In the genomic region with DNA sequence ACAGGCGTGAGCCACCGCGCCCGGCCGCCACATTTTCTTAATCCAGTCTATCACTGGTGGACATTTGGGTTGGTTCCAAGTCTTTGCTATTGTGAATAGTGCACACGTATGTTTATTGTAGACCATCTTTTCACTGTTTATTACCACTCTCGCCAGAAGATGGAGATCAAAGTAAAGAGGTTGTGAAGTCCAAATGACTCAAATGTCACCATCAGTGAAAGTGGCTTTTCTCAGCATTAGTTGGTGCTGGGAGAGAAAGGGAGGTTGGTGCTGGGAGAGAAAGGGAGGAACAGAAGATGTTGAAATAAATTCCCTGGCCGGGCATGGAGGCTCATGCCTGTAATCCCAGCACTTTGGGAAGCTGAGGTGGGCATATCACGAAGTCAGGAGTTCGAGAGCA, we compare ENCODE assay signal across 26 cellular contexts. TPM values are rescaled to one million over a fixed set of nuclear protein-coding genes. Genes with fewer than 3 reads are reported as not detected.
DNase-seq lines count a peak whose midpoint lies in the region; ATAC-seq, FAIRE-seq and TF ChIP-seq lines count a peak whose summit lies in the region.
"Had no signal": no experiment of that assay in that cellular context is flagged by ENCODE, and none has a peak within 500 bp of the region (broad histone marks: within the 10 kb centered on the region; RNA-seq: fewer than 3 reads in every experiment).

No MANE protein-coding gene starts in this region.

- H3K79me2 ChIP-seq in OCI-LY3 (ENCODE audit: low read length) (no peaks in the 10 kb centered on the region), K562 (ENCODE audit: control insufficient read depth, insufficient read depth, low read length) (no peaks in the 10 kb centered on the region), neural progenitor cell (ENCODE audit: low read depth) (no peaks in the 10 kb centered on the region)

- BruUV-seq in K562 (replicated peaks; lab: Mats Ljungman, UMichigan), result no TSS peak

- no peak overlapping the region for H3K4me3 Mint-ChIP-seq in neural progenitor cell
- H3K4me3 Mint-ChIP-seq: CD4-positive, alpha-beta memory T cell; T-helper 1 cell treated with Interleukin-12 subunit alpha and Interleukin-12 subunit beta and Interleukin-4 antibody, amounts not matched to agents 30 μg/mL and 1 μg/mL, for 36 hours had no signal

- H3K27me3 ChIP-seq in OCI-LY3 (ENCODE audit: low read depth, low read length) (peaks cover 4% of the 10 kb centered on the region; the same call in 1 of the 2 replicates), K562 (ENCODE audit: control insufficient read depth in 2 of 2, insufficient read depth in 2 of 2, low read length in 2 of 2) (no peaks in the 10 kb centered on the region), body of pancreas (no peaks in the 10 kb centered on the region), neural progenitor cell (peaks cover 15% of the 10 kb centered on the region)

- ATAC-seq in K562, result no peak
- no peak for ATAC-seq in GM21360 (IDR thresholded peaks at IDR 0.05; ENCODE audit: unreplicated experiment)
- ATAC-seq in body of pancreas, result no peak
- ATAC-seq: A549 had no signal

- H4K20me1 ChIP-seq in OCI-LY3 (ENCODE audit: insufficient read depth, low read length) (no peaks in the 10 kb centered on the region), K562 (replicated peaks; ENCODE audit: control insufficient read depth, insufficient read depth, low read length) (no peaks in the 10 kb centered on the region), neural progenitor cell (ENCODE audit: low read depth) (no peaks in the 10 kb centered on the region)

- H3K36me3 Mint-ChIP-seq in neural progenitor cell, result no peaks in the 10 kb centered on the region
- H3K36me3 Mint-ChIP-seq: CD4-positive, alpha-beta memory T cell had no signal

- H3K4me3 ChIP-seq in HEK293 (ENCODE audit: low read depth, low read length) (no peak overlapping the region), LNCaP clone FGC (ENCODE audit: low read depth, low read length) (no peak overlapping the region), OCI-LY3 (ENCODE audit: low read length) (no peak overlapping the region), K562 (no peak overlapping the region), body of pancreas (no peak overlapping the region), neural progenitor cell (no peak overlapping the region)
- H3K4me3 ChIP-seq: A549, SK-N-MC had no signal

- intact Hi-C loops in K562 (cut with micrococcal nuclease), result no loop called here
- intact Hi-C loops in body of pancreas (cut with DNase I), result no loop called here

- TF ChIP-seq POLR2A in K562 (conservative IDR thresholded peaks at IDR 0.05) (no peak), body of pancreas (IDR thresholded peaks at IDR 0.05) (no peak)

- H3K9me1 ChIP-seq in K562 (ENCODE audit: control insufficient read depth, insufficient read depth, low read length), result no peaks in the 10 kb centered on the region

- in situ Hi-C loops in K562 (cut with MboI), result no loop called here

- H3K36me3 ChIP-seq in HEK293 (ENCODE audit: control insufficient read depth in 2 of 2, insufficient read depth in 1 of 2, low read length in 2 of 2) (no peaks in the 10 kb centered on the region), OCI-LY3 (replicated peaks; ENCODE audit: low read depth, low read length) (no peaks in the 10 kb centered on the region), K562 (ENCODE audit: control insufficient read depth, insufficient read depth, low read length) (no peaks in the 10 kb centered on the region), body of pancreas (replicated peaks in 1 of 2; ENCODE audit: insufficient read depth in 1 of 2, low read depth in 2 of 2) (no peaks in the 10 kb centered on the region), neural progenitor cell (no peaks in the 10 kb centered on the region)

- H3K4me2 ChIP-seq in OCI-LY3 (ENCODE audit: low read length) (no peak overlapping the region), K562 (ENCODE audit: insufficient read depth, low read length) (no peak overlapping the region), neural progenitor cell (no peak overlapping the region)
- H3K4me2 ChIP-seq: A549 had no signal

- H3K9ac ChIP-seq in OCI-LY3 (ENCODE audit: low read length) (no peak overlapping the region), K562 (ENCODE audit: insufficient read depth in 1 of 2, low read depth in 2 of 2, low read length in 2 of 2) (no peak overlapping the region), neural progenitor cell (no peak overlapping the region)

- peaks cover 4% of the 10 kb centered on the region for H3K27me3 Mint-ChIP-seq in neural progenitor cell (ENCODE audit: insufficient read depth, low read depth)

- WGBS in K562 (ENCODE audit: insufficient coverage, low coverage, missing lambda C conversion rate), result 53% methylated on average over 10 of the region's 10 CpGs
- WGBS in body of pancreas, 2 donors, result 71 to 72% methylated on average over 9 to 10 of the region's 10 CpGs

- no peak overlapping the region for H3K27ac ChIP-seq in HEK293 (ENCODE audit: extremely low read depth, low read depth, low read length)
- no peak overlapping the region for H3K27ac ChIP-seq in OCI-LY3 (ENCODE audit: low read length)
- no peak overlapping the region for H3K27ac ChIP-seq in K562 (ENCODE audit: extremely low read depth, low read depth, low read length)
- H3K27ac ChIP-seq in body of pancreas, result no peak overlapping the region
- H3K27ac ChIP-seq in neural progenitor cell, result no peak overlapping the region
- H3K27ac ChIP-seq: A549, HL-60, SK-N-MC had no signal

- POLR2A ChIA-PET in HEK293 (lab: Yijun Ruan, JAX), result no interaction called here
- POLR2A ChIA-PET in K562 (lab: Yijun Ruan, JAX), result no interaction called here

- no peak overlapping the region for H3K27ac Mint-ChIP-seq in neural progenitor cell
- H3K27ac Mint-ChIP-seq: CD4-positive, alpha-beta memory T cell; T-helper 1 cell treated with Interleukin-12 subunit alpha and Interleukin-12 subunit beta and Interleukin-4 antibody, amounts not matched to agents 30 μg/mL and 1 μg/mL, for 36 hours had no signal

- TF ChIP-seq EP300 in K562 (IDR thresholded peaks at IDR 0.05; ENCODE audit: low read length), result no peak

- H3K9me3 ChIP-seq in HEK293 (ENCODE audit: control insufficient read depth, insufficient read depth, low read depth, low read length) (no peaks in the 10 kb centered on the region), OCI-LY3 (ENCODE audit: insufficient read depth, low read length) (no peaks in the 10 kb centered on the region), K562 (replicated peaks; ENCODE audit: control insufficient read depth, insufficient read depth, low read depth, low read length) (no peaks in the 10 kb centered on the region), body of pancreas (no peaks in the 10 kb centered on the region), neural progenitor cell (ENCODE audit: low read depth) (no peaks in the 10 kb centered on the region)
- H3K9me3 ChIP-seq: A549, Caco-2 had no signal

- FAIRE-seq in K562 (lab: Jason Lieb, UNC), result no peak
- FAIRE-seq: A549, G401.6 had no signal

- CTCF ChIA-PET in HEK293 (lab: Yijun Ruan, JAX) (no interaction called here), K562 (lab: Yijun Ruan, JAX; ENCODE audit: low intra/inter-chr PET ratio) (no interaction called here)

- H3K4me1 ChIP-seq in HEK293 (ENCODE audit: control insufficient read depth, insufficient read depth, low read length), result no peaks in the 10 kb centered on the region
- no peaks in the 10 kb centered on the region for H3K4me1 ChIP-seq in OCI-LY3 (ENCODE audit: low read length)
- H3K4me1 ChIP-seq in K562 (replicated peaks in 1 of 2; ENCODE audit: control insufficient read depth in 2 of 2, insufficient read depth in 2 of 2, low read length in 2 of 2), result no peaks in the 10 kb centered on the region; a peak in 1 of 5 replicates
- H3K4me1 ChIP-seq in body of pancreas, result no peaks in the 10 kb centered on the region
- H3K4me1 ChIP-seq in neural progenitor cell, result no peaks in the 10 kb centered on the region
- H3K4me1 ChIP-seq: A549, Caco-2 had no signal

- H3K4me1 Mint-ChIP-seq in neural progenitor cell, result no peaks in the 10 kb centered on the region
- H3K4me1 Mint-ChIP-seq: CD4-positive, alpha-beta memory T cell had no signal

- H3K9me3 Mint-ChIP-seq in neural progenitor cell, result peaks cover 2% of the 10 kb centered on the region
- H3K9me3 Mint-ChIP-seq: T-helper 1 cell treated with Interleukin-12 subunit alpha and Interleukin-12 subunit beta and Interleukin-4 antibody, amounts not matched to agents 30 μg/mL and 1 μg/mL, for 36 hours had no signal

- peak in 1 of 2 experiments; percentile 25; a peak in 2 of 4 replicates for TF ChIP-seq RAD21 in K562 (CRISPR knock-in tag; conservative IDR thresholded peaks at IDR 0.05 in 1 of 2, IDR thresholded peaks at IDR 0.05 in 1 of 2)

- no peak overlapping the region for H2AFZ ChIP-seq in OCI-LY3 (ENCODE audit: low read depth, low read length)
- no peak overlapping the region for H2AFZ ChIP-seq in K562 (ENCODE audit: low read depth, low read length)
- H2AFZ ChIP-seq in neural progenitor cell (replicated peaks), result no peak overlapping the region

- DNase-seq in LNCaP clone FGC (ENCODE audit: low read depth) (no peak), K562 (ENCODE audit: extremely low read depth in 1 of 4, low spot score in 3 of 4) (no peak), body of pancreas (no peak), neural progenitor cell (ENCODE audit: low spot score) (no peak)
- DNase-seq: C1 segment of cervical spinal cord; Caco-2; CD4-positive, alpha-beta memory T cell; GOT3; HCEC 1CT; NCI-H1092; NCI-H1417 treated with DMSO at 0.1 percent for 48 hours; NCI-H187; NCI-H2107; NCI-H446; NCI-H526; SIG-M5; SW 1271; T-helper 9 cell had no signal

- TF ChIP-seq CTCF in HEK293 (tag by site-specific recombination; IDR thresholded peaks at IDR 0.05), result no peak
- TF ChIP-seq CTCF in LNCaP clone FGC (IDR thresholded peaks at IDR 0.05; ENCODE audit: control insufficient read depth, extremely low read depth, insufficient read depth), result 0 out of 2 replicates have a peak, but pooled peaks have one; percentile 3
- TF ChIP-seq CTCF in OCI-LY3 (IDR thresholded peaks at IDR 0.05; ENCODE audit: low read depth, low read length), result peak; percentile 30
- no peak; a peak in 1 of 6 replicates for TF ChIP-seq CTCF in K562 (IDR thresholded peaks at IDR 0.05 in 2 of 3, conservative IDR thresholded peaks at IDR 0.05 in 1 of 3; ENCODE audit: insufficient read depth in 2 of 3, low read depth in 1 of 3, low read length in 3 of 3)
- TF ChIP-seq CTCF in body of pancreas (IDR thresholded peaks at IDR 0.05), result no peak
- TF ChIP-seq CTCF in neural progenitor cell (IDR thresholded peaks at IDR 0.05), result no peak

- no peaks in the 10 kb centered on the region for H3F3A ChIP-seq in neural progenitor cell (ENCODE audit: low read depth)

RNA-seq across cellular contexts. Expression of gene UHMK1, which starts 10.4 kb away (rescaled TPM):
- total RNA-seq in K562 (2011; cell fraction: chromatin; rRNA removed; ENCODE audit: low replicate concordance), result 31.4 and 70.8 TPM in 2 replicates
- 18.7 and 21.8 TPM in 2 replicates for total RNA-seq in K562 (2011; cell fraction: nucleolus; rRNA removed)
- 46.7 and 75.7 TPM in 2 replicates for total RNA-seq in K562 (2011; cell fraction: nucleoplasm; rRNA removed)
- 34.0 and 36.0 TPM in 2 replicates for total RNA-seq in K562 (2014; rRNA removed)
- total RNA-seq in K562 (2014; rRNA removed; fragmentation: Illumina TruSeq; extraction: Trizol), result 72.4 and 78.0 TPM in 2 replicates
- 49.2 and 55.2 TPM in 2 replicates for total RNA-seq in K562 (2015; rRNA removed; fragmentation: Illumina TruSeq; extraction: Trizol)
- 42.6 and 43.3 TPM in 2 replicates for total RNA-seq in K562 (2021)
- 63.6 and 71.0 TPM in 2 replicates for polyA plus RNA-seq in K562 (2011; rRNA removed)
- 8.5 and 31.3 TPM in 2 replicates for polyA plus RNA-seq in K562 (2011; cell fraction: cytosol; rRNA removed)
- polyA plus RNA-seq in K562 (2011; cell fraction: nucleus; rRNA removed), result 27.2 and 68.0 TPM in 2 replicates
- 18.7 and 19.1 TPM in 2 replicates for polyA plus RNA-seq in K562 (2012)
- polyA plus RNA-seq in K562 (2014; fragmentation: Illumina TruSeq; extraction: Trizol), result 32.9 and 38.3 TPM in 2 replicates
- polyA plus RNA-seq in K562 (2014; fragmentation: Nextera tagmentation; extraction: Ambion mirVana), result 10 to 100 TPM; 13.1 to 20.5 TPM
- polyA plus RNA-seq in K562 (2014; rRNA removed), result 27.7 and 28.9 TPM in 2 replicates
- polyA minus RNA-seq in K562 (2011; rRNA and poly(A)+ RNA removed), result 93.8 and 130 TPM in 2 replicates
- 46.0 and 46.8 TPM in 2 replicates for polyA minus RNA-seq in K562 (2011; cell fraction: cytosol; rRNA and poly(A)+ RNA removed)
- polyA minus RNA-seq in K562 (2011; cell fraction: nucleus; rRNA and poly(A)+ RNA removed), result 33.4 and 86.7 TPM in 2 replicates
- total RNA-seq in body of pancreas, result 10 to 100 TPM; 23.1 to 27.7 TPM
- 33.8 and 48.8 TPM in 2 replicates for total RNA-seq in neural progenitor cell (ENCODE audit: low replicate concordance)

Comparison
In these comparisons a context has a peak if more than half of its experiments do, and no peak if none do; other contexts are left out.
1. CTCF ChIP-seq: peak in LNCaP clone FGC (single experiment) and OCI-LY3 (single experiment); none in HEK293 (single experiment), K562 (0 of 3), body of pancreas (0 of 7) and neural progenitor cell (single experiment).